Comparison of ENCODE assay signal across 8 cellular contexts in the genomic region with DNA sequence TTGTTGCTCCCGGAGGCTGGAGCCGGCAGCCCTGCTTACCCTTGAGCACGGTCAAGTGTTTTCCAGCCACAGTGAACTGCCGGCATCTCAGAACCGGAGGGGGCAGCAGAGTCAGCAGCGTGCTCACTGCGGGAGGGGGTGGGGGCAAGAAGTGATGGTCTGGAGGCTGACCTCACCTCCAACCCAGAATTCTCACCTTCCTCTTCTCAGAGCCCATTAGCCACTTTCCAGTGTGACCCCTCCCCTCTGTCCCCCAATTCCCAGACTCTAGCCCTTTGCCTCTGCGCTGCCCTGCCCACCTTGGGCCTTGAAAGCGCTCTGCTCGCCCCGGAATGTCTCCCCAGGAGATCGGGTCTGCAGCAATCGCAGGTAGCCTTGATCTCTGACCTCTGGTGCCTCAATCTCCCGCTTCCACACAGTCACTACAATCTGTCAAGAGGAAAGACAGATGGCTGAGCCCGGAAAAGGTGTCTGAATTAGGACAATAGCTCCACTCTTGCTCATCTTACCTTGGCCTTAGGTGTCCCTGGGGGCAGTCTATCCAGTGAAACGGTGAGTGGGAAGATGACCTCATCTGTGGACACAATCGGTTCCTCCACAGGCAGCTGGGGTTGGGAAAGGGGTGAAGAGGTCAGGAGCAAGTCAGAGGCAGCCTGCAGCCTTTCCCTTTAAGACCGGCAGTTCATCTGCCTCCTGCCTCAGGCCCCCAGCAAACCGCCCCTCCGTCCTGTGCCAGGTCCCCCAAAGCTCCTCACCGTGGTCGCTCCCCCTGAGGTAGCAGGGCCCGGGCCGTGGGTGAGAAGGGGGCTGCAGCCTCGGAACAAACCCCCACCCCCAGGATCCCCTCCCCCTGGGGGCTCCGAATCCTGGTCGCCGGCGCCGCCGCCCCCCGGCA. TPM values are rescaled to one million over a fixed set of nuclear protein-coding genes. Genes with fewer than 3 reads are reported as not detected.
A peak's percentile ranks its signal among the peaks of the same experiment; 100 is the strongest.
DNase-seq lines count a peak whose midpoint lies in the region; ATAC-seq and TF ChIP-seq lines count a peak whose summit lies in the region.

No MANE protein-coding gene starts in this region.

- peak overlapping the region; percentile 17 for H2BK120ac ChIP-seq in mesendoderm (ENCODE audit: low read depth, low read length)

- no peaks in the 10 kb centered on the region for H3K27me3 Mint-ChIP-seq in activated naive CD4-positive, alpha-beta T cell treated with anti-CD3 and anti-CD28 coated beads for 36 hours (ENCODE audit: low read depth)
- no peaks in the 10 kb centered on the region for H3K27me3 Mint-ChIP-seq in effector memory CD8-positive, alpha-beta T cell

- H3K9me3 ChIP-seq in Peyer's patch (no peaks in the 10 kb centered on the region), uterus (no peaks in the 10 kb centered on the region)

- H3K36me3 Mint-ChIP-seq in activated naive CD4-positive, alpha-beta T cell treated with anti-CD3 and anti-CD28 coated beads for 36 hours (ENCODE audit: low read depth) = peaks cover 12% of the 10 kb centered on the region
- peaks cover 43% of the 10 kb centered on the region for H3K36me3 Mint-ChIP-seq in effector memory CD8-positive, alpha-beta T cell (ENCODE audit: insufficient read depth)

- H3K9me3 Mint-ChIP-seq in activated naive CD4-positive, alpha-beta T cell treated with anti-CD3 and anti-CD28 coated beads for 36 hours = no peaks in the 10 kb centered on the region
- H3K9me3 Mint-ChIP-seq in effector memory CD8-positive, alpha-beta T cell = no peaks in the 10 kb centered on the region

- H3K27me3 ChIP-seq in Peyer's patch (no peaks in the 10 kb centered on the region), mesendoderm (ENCODE audit: insufficient read depth, low read length, poor library complexity) (no peaks in the 10 kb centered on the region), uterus (no peaks in the 10 kb centered on the region)

- DNase-seq in activated naive CD4-positive, alpha-beta T cell treated with anti-CD3 and anti-CD28 coated beads for 36 hours = peak; percentile 14
- no peak for DNase-seq in activated naive CD4-positive, alpha-beta T cell treated with anti-CD3 and anti-CD28 coated beads, Interleukin-2, amount 50 U/mL, for 16 hours
- DNase-seq in Peyer's patch (peak in 1 of 3 donors; percentile 69), mesendoderm (peak; percentile 89), uterus (peak; percentile 47 to 70)
- DNase-seq in effector memory CD8-positive, alpha-beta T cell = no peak
- DNase-seq in stimulated activated CD4-positive, alpha-beta T cell treated with anti-CD3 and anti-CD28 coated beads, Interleukin-4, amount 100 ng/mL, for 4 hours = no peak

- H3K4me1 ChIP-seq in Peyer's patch (peaks cover 0 to 57% (median 11%) of the 10 kb centered on the region in 4 donors), mesendoderm (ENCODE audit: control insufficient read depth, low read depth, low read length) (peaks cover 12% of the 10 kb centered on the region), uterus (peaks cover 0 to 8% of the 10 kb centered on the region in 2 donors)

- H3K79me2 ChIP-seq in mesendoderm (ENCODE audit: control insufficient read depth, insufficient read depth, low read length) = no peaks in the 10 kb centered on the region

- no peak overlapping the region for H4K8ac ChIP-seq in mesendoderm (ENCODE audit: low read depth, low read length)

- peak overlapping the region; percentile 79 for H3K4me2 ChIP-seq in mesendoderm (ENCODE audit: low read length)

- H3K18ac ChIP-seq in mesendoderm (ENCODE audit: low read length) = peak overlapping the region; percentile 42

- H3K36me3 ChIP-seq in Peyer's patch (peaks cover 0 to 33% (median 0%) of the 10 kb centered on the region in 3 donors), mesendoderm (ENCODE audit: control insufficient read depth, insufficient read depth, low read length) (peaks cover 11% of the 10 kb centered on the region), uterus (no peaks in the 10 kb centered on the region)

- H2BK15ac ChIP-seq in mesendoderm (replicated peaks; ENCODE audit: low read depth) = no peak overlapping the region

- CTCF ChIA-PET in activated naive CD4-positive, alpha-beta T cell treated with anti-CD3 and anti-CD28 coated beads for 36 hours (lab: Charles Lee) = interaction anchor here (1.0 to 2.9 kb wide), 4 partner anchors 9 to 60 kb away, joined by 3 to 11 read pairs (median 6); no protein-coding TSS in a partner anchor

- TF ChIP-seq CTCF in Peyer's patch (IDR thresholded peaks at IDR 0.05) = no peak
- TF ChIP-seq CTCF in uterus (IDR thresholded peaks at IDR 0.05) = no peak

- H3K79me1 ChIP-seq in mesendoderm (ENCODE audit: low read length) = peaks cover 15% of the 10 kb centered on the region

- ATAC-seq in effector memory CD8-positive, alpha-beta T cell (replicated peaks) = peak; percentile 6
- ATAC-seq in HG03196 (IDR thresholded peaks at IDR 0.05; ENCODE audit: unreplicated experiment) = no peak

- peak overlapping the region; percentile 83 for H3K4ac ChIP-seq in mesendoderm (ENCODE audit: low read depth, low read length)

- peak overlapping the region; percentile 86 for H3K56ac ChIP-seq in mesendoderm (ENCODE audit: low read length)

- H2AK5ac ChIP-seq in mesendoderm (ENCODE audit: low read length) = peak overlapping the region; percentile 9

- no CpG with 5 or more reads among the region's 32 CpGs for WGBS in mesendoderm (ENCODE audit: extremely low coverage, insufficient coverage, low lambda C conversion rate)

- H3K23ac ChIP-seq in mesendoderm (ENCODE audit: low read length) = peak overlapping the region; percentile 45

- TF ChIP-seq POLR2A in Peyer's patch (IDR thresholded peaks at IDR 0.05) (peak in 1 of 2 donors; percentile 16), uterus (IDR thresholded peaks at IDR 0.05) (no peak)

- no peak overlapping the region for H4K5ac ChIP-seq in mesendoderm (ENCODE audit: low read length)

- peak overlapping the region; percentile 78 for H3K4me3 Mint-ChIP-seq in activated naive CD4-positive, alpha-beta T cell treated with anti-CD3 and anti-CD28 coated beads for 36 hours
- H3K4me3 Mint-ChIP-seq in effector memory CD8-positive, alpha-beta T cell = peak overlapping the region; percentile 74 to 83

- intact Hi-C loops in activated naive CD4-positive, alpha-beta T cell treated with anti-CD3 and anti-CD28 coated beads for 36 hours (cut with micrococcal nuclease) = loop anchor here (1.0 kb wide), 2 partner anchors 9 kb away; partner anchors contain the start of gene LAMTOR4
- intact Hi-C loops in uterus (cut with DNase I; ENCODE audit: low total_unique reads) = no loop called here

- H2BK5ac ChIP-seq in mesendoderm (ENCODE audit: low read length) = no peak overlapping the region

- H3K4me3 ChIP-seq in Peyer's patch (peak overlapping the region; percentile 80 to 95 (median 84)), mesendoderm (ENCODE audit: low read length) (peak overlapping the region; percentile 84), uterus (peak overlapping the region; percentile 46 to 82)

- peak overlapping the region; percentile 77 to 95 (median 86) for H3K27ac ChIP-seq in Peyer's patch
- peak overlapping the region; percentile 79 for H3K27ac ChIP-seq in mesendoderm (ENCODE audit: low read depth, low read length)
- peak overlapping the region; percentile 76 to 88 for H3K27ac ChIP-seq in uterus

- peak overlapping the region; percentile 83 for H3K27ac Mint-ChIP-seq in activated naive CD4-positive, alpha-beta T cell treated with anti-CD3 and anti-CD28 coated beads for 36 hours
- H3K27ac Mint-ChIP-seq in effector memory CD8-positive, alpha-beta T cell = peak overlapping the region; percentile 79 to 85

- peak overlapping the region; percentile 92 for H3K9ac ChIP-seq in mesendoderm (ENCODE audit: low read length)

- H3K4me1 Mint-ChIP-seq in activated naive CD4-positive, alpha-beta T cell treated with anti-CD3 and anti-CD28 coated beads for 36 hours (ENCODE audit: low read depth) = peaks cover 29% of the 10 kb centered on the region
- H3K4me1 Mint-ChIP-seq in effector memory CD8-positive, alpha-beta T cell (ENCODE audit: low read depth in 2 of 2) = peaks cover 19% of the 10 kb centered on the region in 2 donors

RNA-seq across cellular contexts. Expression of gene TRAPPC14, which starts 0.9 kb away (rescaled TPM):
- total RNA-seq in activated naive CD4-positive, alpha-beta T cell treated with anti-CD3 and anti-CD28 coated beads for 36 hours = 10 to 100 TPM; 21.2 to 21.6 TPM
- 100 to 1,000 TPM in 1 of 4 donors, 10 to 100 TPM in 3; 57.6 to 123 (median 69.8) TPM for total RNA-seq in Peyer's patch
- 10.1 TPM for polyA plus RNA-seq in mesendoderm (2013, experiment 1 of 2)
- 9.8 TPM for polyA plus RNA-seq in mesendoderm (2013, experiment 2 of 2)
- 10 to 100 TPM in 1 of 4 donors, 1 to 10 TPM in 3; 2.8 to 22.3 (median 5.7) TPM for total RNA-seq in uterus

RNA-seq across cellular contexts. Expression of gene LAMTOR4, which starts 8.9 kb away (rescaled TPM):
- total RNA-seq in activated naive CD4-positive, alpha-beta T cell treated with anti-CD3 and anti-CD28 coated beads for 36 hours = 100 to 1,000 TPM; 129 to 135 TPM
- total RNA-seq in Peyer's patch (100 to 1,000 TPM; 194 to 312 (median 237) TPM), uterus (100 to 1,000 TPM in 3 of 4 donors, 10 to 100 TPM in 1; 53.3 to 197 (median 115) TPM)
- polyA plus RNA-seq in mesendoderm (2013, experiment 1 of 2) = 102 TPM
- 105 TPM for polyA plus RNA-seq in mesendoderm (2013, experiment 2 of 2)

RNA-seq across cellular contexts. Expression of gene GAL3ST4, which starts 10.8 kb away (rescaled TPM):
- 1 to 10 TPM; 6.2 to 6.5 TPM for total RNA-seq in activated naive CD4-positive, alpha-beta T cell treated with anti-CD3 and anti-CD28 coated beads for 36 hours
- total RNA-seq in Peyer's patch (1 to 10 TPM in 2 of 4 donors, under 1 TPM in 1, not detected in 1; 0.53 to 4.1 (median 2.1) TPM), uterus (10 to 100 TPM in 1 of 4 donors, 1 to 10 TPM in 1, under 1 TPM in 1, not detected in 1; 0.51 to 12.1 (median 7.5) TPM)
- 2.2 TPM for polyA plus RNA-seq in mesendoderm (2013, experiment 1 of 2)
- polyA plus RNA-seq in mesendoderm (2013, experiment 2 of 2) = 2.2 TPM

RNA-seq across cellular contexts. Expression of gene GPC2, which starts 19.6 kb away (rescaled TPM):
- 1 to 10 TPM; 7.6 to 9.5 TPM for total RNA-seq in activated naive CD4-positive, alpha-beta T cell treated with anti-CD3 and anti-CD28 coated beads for 36 hours
- total RNA-seq in Peyer's patch = 10 to 100 TPM in 1 of 4 donors, 1 to 10 TPM in 2, not detected in 1; 3.8 to 16.5 (median 6.7) TPM
- polyA plus RNA-seq in mesendoderm (2013, experiment 1 of 2) = 8.8 TPM
- polyA plus RNA-seq in mesendoderm (2013, experiment 2 of 2) = 8.9 TPM
- 1 to 10 TPM in 2 of 4 donors, under 1 TPM in 1, not detected in 1; under 0.01 to 9.3 (median 4.5) TPM for total RNA-seq in uterus

RNA-seq across cellular contexts. Expression of gene STAG3, which starts 20.1 kb away (rescaled TPM):
- total RNA-seq in activated naive CD4-positive, alpha-beta T cell treated with anti-CD3 and anti-CD28 coated beads for 36 hours = 10 to 100 TPM; 38.4 to 41.0 TPM
- 10 to 100 TPM in 1 of 4 donors, 1 to 10 TPM in 2, not detected in 1; 2.1 to 62.7 (median 3.5) TPM for total RNA-seq in Peyer's patch
- 1.1 TPM for polyA plus RNA-seq in mesendoderm (2013, experiment 1 of 2)
- 0.67 TPM for polyA plus RNA-seq in mesendoderm (2013, experiment 2 of 2)
- 1 to 10 TPM in 1 of 4 donors, under 1 TPM in 1, not detected in 2; 0.49 to 2.5 TPM for total RNA-seq in uterus

Comparison
In these comparisons a context has a peak if more than half of its experiments do, and no peak if none do; other contexts are left out.
1. DNase-seq: peak in activated naive CD4-positive, alpha-beta T cell treated with anti-CD3 and anti-CD28 coated beads for 36 hours (single experiment), mesendoderm (single experiment) and uterus (2 of 2); none in activated naive CD4-positive, alpha-beta T cell treated with anti-CD3 and anti-CD28 coated beads, Interleukin-2, amount 50 U/mL, for 16 hours (single experiment), effector memory CD8-positive, alpha-beta T cell (0 of 3) and stimulated activated CD4-positive, alpha-beta T cell treated with anti-CD3 and anti-CD28 coated beads, Interleukin-4, amount 100 ng/mL, for 4 hours (0 of 2).
2. Peak in every context shown above with its lines, with median percentiles within 50 percentile points of each other: H3K27ac ChIP-seq and H3K4me3 ChIP-seq.